In genomic region chr14:56170877-56171422, GRCh38 we compare ENCODE assay signal across 15 cellular contexts.
"Had no signal": no experiment of that assay in that cellular context is flagged by ENCODE, and none has a peak within 500 bp of the region (broad histone marks: within the 10 kb centered on the region; RNA-seq: fewer than 3 reads in every experiment).

No MANE protein-coding gene starts in this region.

- H3K4me1 ChIP-seq: right lobe of liver had no signal

- H3K27me3 ChIP-seq: breast epithelium, esophagus squamous epithelium, right lobe of liver had no signal

- FAIRE-seq: endothelial cell of umbilical vein had no signal

- H3K9me3 ChIP-seq: right lobe of liver had no signal

- H3K27ac Mint-ChIP-seq: activated B cell treated with CpG ODN at 0.5 μM for 24 hours; activated CD8-positive, alpha-beta T cell treated with anti-CD3 and anti-CD28 coated beads, Interleukin-2, amount 10 ng/mL, durations not matched to agents 7 days and 5 days had no signal

- H3K4me3 Mint-ChIP-seq: activated B cell treated with CpG ODN at 0.5 μM for 24 hours; activated CD8-positive, alpha-beta T cell treated with anti-CD3 and anti-CD28 coated beads, Interleukin-2, amount 10 ng/mL, durations not matched to agents 7 days and 5 days had no signal

- H3K27me3 Mint-ChIP-seq: activated B cell treated with CpG ODN at 0.5 μM for 24 hours; activated CD4-positive, alpha-beta T cell treated with anti-CD3 and anti-CD28 coated beads, Interleukin-2, amount 10 ng/mL, durations not matched to agents 24 days and 14 days had no signal

- H3K36me3 ChIP-seq: breast epithelium, esophagus squamous epithelium, right lobe of liver, thoracic aorta had no signal

- DNase-seq: activated B cell treated with CpG ODN at 0.5 μM for 24 hours; activated CD4-positive, alpha-beta T cell treated with anti-CD3 and anti-CD28 coated beads, Interleukin-2, amount 10 ng/mL, durations not matched to agents 24 days and 14 days; activated CD8-positive, alpha-beta memory T cell treated with anti-CD3 and anti-CD28 coated beads, Interleukin-2, amount 50 U/mL, for 4 hours; activated CD8-positive, alpha-beta T cell treated with anti-CD3 and anti-CD28 coated beads, Interleukin-2, amount 10 ng/mL, durations not matched to agents 7 days and 5 days; activated gamma-delta T cell treated with Interleukin-2 at 50 U/mL for 16 hours; activated naive CD8-positive, alpha-beta T cell treated with anti-CD3 and anti-CD28 coated beads, Interleukin-2, amount 10 ng/mL, durations not matched to agents 7 days and 5 days; activated T-cell treated with anti-CD3 and anti-CD28 coated beads, Interleukin-2, amount 50 U/mL, for 48 hours; cerebellar nuclear complex; effector CD8-positive, alpha-beta T cell; esophagus squamous epithelium; kidney glomerular epithelial cell; right lobe of liver had no signal

- ATAC-seq: activated CD8-positive, alpha-beta T cell treated with anti-CD3 and anti-CD28 coated beads, Interleukin-2, amount 10 ng/mL, durations not matched to agents 7 days and 5 days had no signal

- H3K4me3 ChIP-seq: breast epithelium, esophagus squamous epithelium, right lobe of liver, thoracic aorta had no signal

- H3K27ac ChIP-seq: breast epithelium, esophagus squamous epithelium, right lobe of liver, thoracic aorta had no signal
